In genomic region chr16:74813109-74813641, GRCh38 we compare ENCODE assay signal across 8 cellular contexts. TPM values are rescaled to one million over a fixed set of nuclear protein-coding genes. Genes with fewer than 3 reads are reported as not detected.
DNase-seq lines count a peak whose midpoint lies in the region; ATAC-seq and TF ChIP-seq lines count a peak whose summit lies in the region.

No MANE protein-coding gene starts in this region.

- ATAC-seq in HG02678 (IDR thresholded peaks at IDR 0.05; ENCODE audit: unreplicated experiment) (peak; percentile 100), sciatic nerve (peak; percentile 97)

- DNase-seq in GM13977 (ENCODE audit: low spot score) (peak; percentile 87), NCI-H1105 treated with DMSO at 0.1 percent for 48 hours (lab: John Stamatoyannopoulos, UW) (peak; percentile 70), T-helper 9 cell (peak; percentile 56), ascending aorta (ENCODE audit: low spot score in 2 of 2) (peak in 1 of 2 donors; percentile 74), hepatocyte (ENCODE audit: low spot score) (peak; percentile 91), sciatic nerve (ENCODE audit: low spot score) (peak; percentile 87), OCI-M2 (lab: John Stamatoyannopoulos, UW; ENCODE audit: unreplicated experiment) (no peak)

- H3K9me3 ChIP-seq in ascending aorta (no peaks in the 10 kb centered on the region), hepatocyte (ENCODE audit: low read depth) (no peaks in the 10 kb centered on the region)

- no peaks in the 10 kb centered on the region for H3K4me1 ChIP-seq in ascending aorta
- H3K4me1 ChIP-seq in hepatocyte (ENCODE audit: insufficient read depth), result peaks cover 4% of the 10 kb centered on the region

- intact Hi-C loops in ascending aorta (cut with DNase I) (no loop called here), sciatic nerve (cut with DNase I) (no loop called here)

- H3K4me3 ChIP-seq in ascending aorta, result no peak overlapping the region
- no peak overlapping the region for H3K4me3 ChIP-seq in hepatocyte

- TF ChIP-seq CTCF in GM13977 (IDR thresholded peaks at IDR 0.05; ENCODE audit: extremely low read depth, insufficient read depth, missing control alignments) (peak; percentile 96), ascending aorta (IDR thresholded peaks at IDR 0.05) (peak; percentile 63 to 82 (median 75)), hepatocyte (IDR thresholded peaks at IDR 0.05; ENCODE audit: poor library complexity) (peak; percentile 81)

- in situ Hi-C loops in GM13977 (cut with MboI; ENCODE audit: low pct_unique_long_range_greater_than_20kb, low sequenced_read_pairs, unreplicated experiment), result no loop called here

- 15% methylated on average over 21 of the region's 25 CpGs for WGBS in hepatocyte (ENCODE audit: low lambda C conversion rate, missing lambda C conversion rate)

- H3K9me2 ChIP-seq in hepatocyte (replicated peaks; ENCODE audit: insufficient read depth), result no peaks in the 10 kb centered on the region

- no peaks in the 10 kb centered on the region for H3K27me3 ChIP-seq in ascending aorta
- no peaks in the 10 kb centered on the region for H3K27me3 ChIP-seq in hepatocyte

- H3K4me2 ChIP-seq in hepatocyte, result peak overlapping the region; percentile 71

- H3K27ac ChIP-seq in ascending aorta (no peak overlapping the region), hepatocyte (no peak overlapping the region)

- H3K36me3 ChIP-seq in ascending aorta (no peaks in the 10 kb centered on the region), hepatocyte (replicated peaks; ENCODE audit: insufficient read depth, low read depth) (no peaks in the 10 kb centered on the region)

- no peaks in the 10 kb centered on the region for H4K20me1 ChIP-seq in hepatocyte (ENCODE audit: insufficient read depth, poor library complexity, severe bottlenecking)

- peak overlapping the region; percentile 42 for H2AFZ ChIP-seq in hepatocyte

- H3K79me2 ChIP-seq in hepatocyte, result no peaks in the 10 kb centered on the region

RNA-seq across cellular contexts. Expression of gene FA2H, which starts 38.6 kb away (rescaled TPM):
- total RNA-seq in ascending aorta (not detected), hepatocyte (1.6 and 2.1 TPM in 2 replicates), sciatic nerve (52.2 TPM)
- polyA plus RNA-seq in hepatocyte, result 5.9 and 7.8 TPM in 2 replicates

Comparison
In these comparisons a context has a peak if more than half of its experiments do, and no peak if none do; other contexts are left out.
1. RNA of gene FA2H, which starts 38.6 kb away (total RNA-seq): 52.2 TPM in sciatic nerve (single experiment); 1.6 to 2.1 TPM in hepatocyte and not detected in ascending aorta (single experiment); every median in the first group is over 10 times any median in the second.
2. Peak in every context shown above with its lines, with median percentiles within 50 percentile points of each other: CTCF ChIP-seq.